ENCODE assay signal across 8 cellular contexts in genomic region chr5:140639093-140639821, GRCh38. TPM values are rescaled to one million over a fixed set of nuclear protein-coding genes. Genes with fewer than 3 reads are reported as not detected.
DNase-seq lines count a peak whose midpoint lies in the region; TF ChIP-seq lines count a peak whose summit lies in the region.

Gene TMCO6 (plus strand): TSS chr5:140639451. CDS start chr5:140639528, 77 bp downstream.

- POLR2A ChIA-PET in RWPE1 (lab: Yijun Ruan, JAX; ENCODE audit: low non-redundant PET): interaction anchor here (0.8 kb wide), 1 partner anchor 8 kb away, joined by 3 read pairs; the partner anchor contains the start of genes IK and NDUFA2

- H3K4me1 Mint-ChIP-seq in activated T-helper 2 cell treated with anti-CD3 and anti-CD28 coated beads, Interferon-gamma antibody, Interleukin-2, Interleukin-4, amounts not matched to agents 10 μg/mL and 5 μg/mL and 100 μg/mL, durations not matched to agents 14 hours and 24 hours and 36 hours (ENCODE audit: low read depth): peaks cover 26% of the 10 kb centered on the region
- peaks cover 20% of the 10 kb centered on the region for H3K4me1 Mint-ChIP-seq in nephron
- peaks cover 47% of the 10 kb centered on the region for H3K4me1 Mint-ChIP-seq in stimulated activated naive CD8-positive, alpha-beta T cell treated with anti-CD3 and anti-CD28 coated beads, Interleukin-15, Interleukin-2, amounts not matched to agents 100 ng/mL and 50 ng/mL, for 24 hours (ENCODE audit: low read depth)

- H3K27ac ChIP-seq in RWPE1: peak within 1 kb of the TSS; percentile 81

- H3K36me3 Mint-ChIP-seq in activated T-helper 2 cell treated with anti-CD3 and anti-CD28 coated beads, Interferon-gamma antibody, Interleukin-2, Interleukin-4, amounts not matched to agents 10 μg/mL and 5 μg/mL and 100 μg/mL, durations not matched to agents 14 hours and 24 hours and 36 hours (ENCODE audit: low read depth): peaks cover 37% of the 10 kb centered on the region
- peaks cover 20% of the 10 kb centered on the region for H3K36me3 Mint-ChIP-seq in nephron (ENCODE audit: low read depth)
- peaks cover 31% of the 10 kb centered on the region for H3K36me3 Mint-ChIP-seq in stimulated activated naive CD8-positive, alpha-beta T cell treated with anti-CD3 and anti-CD28 coated beads, Interleukin-15, Interleukin-2, amounts not matched to agents 100 ng/mL and 50 ng/mL, for 24 hours (ENCODE audit: low read depth)

- intact Hi-C loops in activated T-helper 2 cell treated with anti-CD3 and anti-CD28 coated beads, Interferon-gamma antibody, Interleukin-2, Interleukin-4, amounts not matched to agents 10 μg/mL and 5 μg/mL and 100 μg/mL, durations not matched to agents 14 hours and 24 hours and 36 hours (cut with micrococcal nuclease): loop anchor here (1.0 to 10.0 kb wide), 10 partner anchors 8 to 384 kb away; partner anchors contain the start of genes ANKHD1, APBB3, EIF4EBP3 and HARS1

- TF ChIP-seq CTCF in LNCaP clone FGC (IDR thresholded peaks at IDR 0.05; ENCODE audit: control insufficient read depth, extremely low read depth, insufficient read depth) (peak; percentile 63), RWPE1 (conservative IDR thresholded peaks at IDR 0.05; ENCODE audit: low read depth) (peak; percentile 90), fibroblast of pulmonary artery (IDR thresholded peaks at IDR 0.05; ENCODE audit: low read length, missing control alignments) (peak; percentile 52), nephron (IDR thresholded peaks at IDR 0.05; ENCODE audit: unreplicated experiment in 3 of 3) (peak; percentile 69 to 78 (median 76))

- peak within 1 kb of the TSS; percentile 93 for H3K27ac Mint-ChIP-seq in activated T-helper 2 cell treated with anti-CD3 and anti-CD28 coated beads, Interferon-gamma antibody, Interleukin-2, Interleukin-4, amounts not matched to agents 10 μg/mL and 5 μg/mL and 100 μg/mL, durations not matched to agents 14 hours and 24 hours and 36 hours
- peak within 1 kb of the TSS; percentile 75 to 93 (median 90) for H3K27ac Mint-ChIP-seq in nephron
- peak within 1 kb of the TSS; percentile 98 for H3K27ac Mint-ChIP-seq in stimulated activated naive CD8-positive, alpha-beta T cell treated with anti-CD3 and anti-CD28 coated beads, Interleukin-15, Interleukin-2, amounts not matched to agents 100 ng/mL and 50 ng/mL, for 24 hours

- peak within 1 kb of the TSS; percentile 61 for H3K4me3 ChIP-seq in LNCaP clone FGC (ENCODE audit: low read depth, low read length)
- H3K4me3 ChIP-seq in fibroblast of pulmonary artery (replicated peaks; ENCODE audit: low read depth, low read length): peak within 1 kb of the TSS; percentile 66

- CTCF ChIA-PET in RWPE1 (lab: Yijun Ruan, JAX): interaction anchor here (0.6 to 2.3 kb wide), 11 partner anchors 9 to 276 kb away, joined by 3 to 21 read pairs (median 3); partner anchors contain the start of genes EIF4EBP3 and SRA1

- H3K4me3 Mint-ChIP-seq in activated T-helper 2 cell treated with anti-CD3 and anti-CD28 coated beads, Interferon-gamma antibody, Interleukin-2, Interleukin-4, amounts not matched to agents 10 μg/mL and 5 μg/mL and 100 μg/mL, durations not matched to agents 14 hours and 24 hours and 36 hours (ENCODE audit: low read depth): peak within 1 kb of the TSS; percentile 94
- H3K4me3 Mint-ChIP-seq in nephron: peak within 1 kb of the TSS; percentile 87 to 92 (median 92)
- H3K4me3 Mint-ChIP-seq in stimulated activated naive CD8-positive, alpha-beta T cell treated with anti-CD3 and anti-CD28 coated beads, Interleukin-15, Interleukin-2, amounts not matched to agents 100 ng/mL and 50 ng/mL, for 24 hours: peak within 1 kb of the TSS; percentile 99

- no peaks in the 10 kb centered on the region for H3K27me3 Mint-ChIP-seq in activated T-helper 2 cell treated with anti-CD3 and anti-CD28 coated beads, Interferon-gamma antibody, Interleukin-2, Interleukin-4, amounts not matched to agents 10 μg/mL and 5 μg/mL and 100 μg/mL, durations not matched to agents 14 hours and 24 hours and 36 hours (ENCODE audit: low read depth)
- H3K27me3 Mint-ChIP-seq in nephron (ENCODE audit: low read depth): peaks cover 3% of the 10 kb centered on the region
- no peaks in the 10 kb centered on the region for H3K27me3 Mint-ChIP-seq in stimulated activated naive CD8-positive, alpha-beta T cell treated with anti-CD3 and anti-CD28 coated beads, Interleukin-15, Interleukin-2, amounts not matched to agents 100 ng/mL and 50 ng/mL, for 24 hours

- H3K9me3 Mint-ChIP-seq in activated T-helper 2 cell treated with anti-CD3 and anti-CD28 coated beads, Interferon-gamma antibody, Interleukin-2, Interleukin-4, amounts not matched to agents 10 μg/mL and 5 μg/mL and 100 μg/mL, durations not matched to agents 14 hours and 24 hours and 36 hours: no peaks in the 10 kb centered on the region
- no peaks in the 10 kb centered on the region for H3K9me3 Mint-ChIP-seq in nephron
- no peaks in the 10 kb centered on the region for H3K9me3 Mint-ChIP-seq in stimulated activated naive CD8-positive, alpha-beta T cell treated with anti-CD3 and anti-CD28 coated beads, Interleukin-15, Interleukin-2, amounts not matched to agents 100 ng/mL and 50 ng/mL, for 24 hours

- DNase-seq in EL (peak; percentile 95), GOT3 (lab: John Stamatoyannopoulos, UW) (peak; percentile 95), LNCaP clone FGC (ENCODE audit: low read depth) (peak; percentile 97), RWPE1 (ENCODE audit: low spot score) (peak; percentile 99), fibroblast of pulmonary artery (ENCODE audit: low read depth) (peak; percentile 96)
- DNase-seq in activated T-helper 2 cell treated with anti-CD3 and anti-CD28 coated beads, Interferon-gamma antibody, Interleukin-2, Interleukin-4, amounts not matched to agents 10 μg/mL and 5 μg/mL and 100 μg/mL, durations not matched to agents 14 hours and 24 hours and 36 hours (ENCODE audit: low spot score): peak; percentile 93

RNA-seq across cellular contexts. Expression of gene TMCO6, which starts in this region (rescaled TPM):
- 40.2 and 40.7 TPM in 2 replicates for total RNA-seq in activated T-helper 2 cell treated with anti-CD3 and anti-CD28 coated beads, Interferon-gamma antibody, Interleukin-2, Interleukin-4, amounts not matched to agents 10 μg/mL and 5 μg/mL and 100 μg/mL, durations not matched to agents 14 hours and 24 hours and 36 hours

Comparison
In these comparisons a context has a peak if more than half of its experiments do, and no peak if none do; other contexts are left out.
1. Peak in every context shown above with its lines: DNase-seq, H3K4me3 ChIP-seq and H3K27ac ChIP-seq.